In the genomic region with DNA sequence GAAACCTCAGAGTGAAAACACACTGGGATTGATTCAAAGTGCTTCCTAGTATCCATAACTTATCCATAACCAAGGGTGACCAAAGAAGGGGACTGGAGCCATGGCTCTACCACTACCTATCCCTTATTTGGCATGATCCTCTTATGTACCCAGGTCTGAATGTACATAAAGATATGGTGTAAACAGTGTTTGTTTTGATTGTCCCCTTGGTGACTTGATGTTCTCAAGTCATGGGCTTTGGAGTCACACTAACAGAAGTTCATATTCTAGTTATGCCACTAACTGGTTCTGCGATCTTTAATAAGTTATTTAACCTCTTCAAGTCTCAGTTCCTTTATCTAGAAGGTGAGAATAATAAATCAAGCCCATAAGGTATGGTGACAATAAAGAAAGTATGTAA, we compare ENCODE assay signal across 23 cellular contexts.
"Had no signal": no experiment of that assay in that cellular context is flagged by ENCODE, and none has a peak within 500 bp of the region (broad histone marks: within the 10 kb centered on the region; RNA-seq: fewer than 3 reads in every experiment).

No MANE protein-coding gene starts in this region.

- DNase-seq: activated CD4-positive, alpha-beta T cell treated with anti-CD3 and anti-CD28 coated beads for 4 hours; activated CD4-positive, CD25-positive, alpha-beta regulatory T cell; activated CD8-positive, alpha-beta memory T cell treated with anti-CD3 and anti-CD28 coated beads for 24 hours; activated effector memory CD4-positive, alpha-beta T cell treated with anti-CD3 and anti-CD28 coated beads, Interleukin-2, amount 50 U/mL, for 16 hours; activated naive CD4-positive, alpha-beta T cell treated with Interleukin-2 at 50 U/mL for 16 hours; activated naive CD8-positive, alpha-beta T cell treated with anti-CD3 and anti-CD28 coated beads, Interleukin-2, amount 50 U/mL, for 24 hours; activated T-cell treated with anti-CD3 and anti-CD28 coated beads, Interleukin-2, amount 50 U/mL, for 4 hours; amniotic stem cell; body of pancreas; central memory CD4-positive, alpha-beta T cell; NCI-H1092; NCI-H1417; NCI-H1930; NCI-H2171 treated with DMSO at 0.1 percent for 48 hours; NCI-H345; NCI-H510A; NCI-H526 treated with DMSO at 0.1 percent for 48 hours; Peyer's patch; SHP77; T-helper 2 cell; T1000 had no signal

- H3K27ac Mint-ChIP-seq: activated naive CD4-positive, alpha-beta T cell treated with anti-CD3 and anti-CD28 coated beads, Interleukin-2, amount 50 U/mL, for 72 hours; activated naive CD8-positive, alpha-beta T cell treated with anti-CD3 and anti-CD28 coated beads, Interleukin-2, amount 50 U/mL, for 24 hours had no signal

- H3K36me3 Mint-ChIP-seq: activated naive CD4-positive, alpha-beta T cell treated with anti-CD3 and anti-CD28 coated beads, Interleukin-2, amount 50 U/mL, for 72 hours had no signal

- H3K27me3 Mint-ChIP-seq: activated naive CD8-positive, alpha-beta T cell treated with anti-CD3 and anti-CD28 coated beads, Interleukin-2, amount 50 U/mL, for 24 hours had no signal

- H3K9me3 ChIP-seq: ascending aorta, body of pancreas, Peyer's patch had no signal

- H3K4me3 Mint-ChIP-seq: activated naive CD8-positive, alpha-beta T cell treated with anti-CD3 and anti-CD28 coated beads, Interleukin-2, amount 50 U/mL, for 24 hours; activated T-cell treated with anti-CD3 and anti-CD28 coated beads, Interleukin-2, amount 50 U/mL, for 4 hours had no signal

- H3K9me3 Mint-ChIP-seq: activated T-cell treated with anti-CD3 and anti-CD28 coated beads, Interleukin-2, amount 50 U/mL, for 4 hours had no signal

- ATAC-seq: activated naive CD4-positive, alpha-beta T cell treated with anti-CD3 and anti-CD28 coated beads, Interleukin-2, amount 50 U/mL, for 72 hours; activated naive CD8-positive, alpha-beta T cell treated with anti-CD3 and anti-CD28 coated beads, Interleukin-2, amount 50 U/mL, for 24 hours; activated T-cell treated with anti-CD3 and anti-CD28 coated beads, Interleukin-2, amount 50 U/mL, for 4 hours; body of pancreas had no signal
